In the genomic region with DNA sequence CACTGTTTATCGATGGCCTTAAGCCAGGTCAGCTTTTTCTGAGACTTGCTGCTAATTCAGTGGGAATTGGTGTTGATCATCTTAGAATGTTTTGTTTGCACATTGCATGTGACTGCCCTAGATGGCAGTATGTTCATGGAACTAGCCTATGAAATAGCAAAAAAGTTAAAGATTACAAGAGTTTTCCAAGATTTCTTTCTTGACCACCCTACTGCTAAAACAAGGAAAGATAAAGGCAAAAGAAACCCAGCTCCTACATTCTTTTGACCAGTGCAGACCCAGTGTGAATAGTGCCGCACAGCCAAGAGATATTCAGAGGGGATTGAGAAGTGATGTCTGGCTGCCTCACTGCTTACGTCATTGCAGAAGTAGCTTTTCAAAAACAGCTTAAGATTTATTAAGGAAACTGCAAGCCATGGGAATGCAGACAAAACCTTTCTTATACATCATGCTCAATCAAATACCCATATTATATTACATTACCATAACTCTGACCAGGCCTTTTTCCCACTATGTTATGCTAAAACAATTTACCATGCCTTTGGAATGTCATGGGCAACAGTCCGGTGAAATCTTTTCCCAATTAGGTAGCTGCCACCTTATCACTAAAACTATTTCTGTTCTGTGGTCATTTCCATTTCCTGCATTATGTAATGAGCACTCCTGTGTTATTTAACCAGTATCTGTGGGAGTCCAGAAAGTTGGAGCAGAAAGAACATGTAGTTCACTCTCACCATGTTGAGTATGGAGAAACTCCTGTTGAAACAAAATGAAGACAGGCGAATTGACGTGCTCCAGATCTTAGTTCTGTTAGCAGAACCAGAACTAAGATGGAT, we compare ENCODE assay signal across 9 cellular contexts. TPM values are rescaled to one million over a fixed set of nuclear protein-coding genes. Genes with fewer than 3 reads are reported as not detected.
DNase-seq lines count a peak whose midpoint lies in the region; ATAC-seq, FAIRE-seq and TF ChIP-seq lines count a peak whose summit lies in the region.
"Had no signal": no experiment of that assay in that cellular context is flagged by ENCODE, and none has a peak within 500 bp of the region (broad histone marks: within the 10 kb centered on the region; RNA-seq: fewer than 3 reads in every experiment).

No MANE protein-coding gene starts in this region.

- in situ Hi-C loops in HepG2 (cut with HindIII; ENCODE audit: extremely low pct_ligation_motif_present, low pct_unique_long_range_greater_than_20kb) = loop anchor here (5.0 kb wide), 1 partner anchor 148 kb away; no protein-coding TSS in a partner anchor

- peaks cover 63% of the 10 kb centered on the region for H3K4me1 Mint-ChIP-seq in brain
- H3K4me1 Mint-ChIP-seq in CD8-positive, alpha-beta memory T cell = peaks cover 33 to 41% (median 40%) of the 10 kb centered on the region in 3 donors

- H3K27ac ChIP-seq in HepG2 (ENCODE audit: extremely low read length, insufficient read depth, low read length) = no peak overlapping the region
- peak overlapping the region; percentile 68 to 98 (median 94) for H3K27ac ChIP-seq in tibial nerve
- no peak overlapping the region for H3K27ac ChIP-seq in CD8-positive, alpha-beta memory T cell (ENCODE audit: low read depth, low read length)

- H4K20me1 ChIP-seq in HepG2 (ENCODE audit: insufficient read depth, low read length) = no peaks in the 10 kb centered on the region

- no peaks in the 10 kb centered on the region for H3K9me3 Mint-ChIP-seq in brain
- no peaks in the 10 kb centered on the region for H3K9me3 Mint-ChIP-seq in CD8-positive, alpha-beta memory T cell
- H3K9me3 Mint-ChIP-seq: memory B cell had no signal

- H3K36me3 Mint-ChIP-seq in brain = no peaks in the 10 kb centered on the region
- H3K36me3 Mint-ChIP-seq in CD8-positive, alpha-beta memory T cell = peaks cover 0 to 6% (median 4%) of the 10 kb centered on the region in 3 donors
- H3K36me3 Mint-ChIP-seq: memory B cell had no signal

- BruUV-seq in HepG2 (replicated peaks; lab: Mats Ljungman, UMichigan) = no TSS peak

- peaks cover 58% of the 10 kb centered on the region for H3K4me1 ChIP-seq in HepG2 (ENCODE audit: insufficient read depth, low read length)
- peaks cover 0 to 84% (median 30%) of the 10 kb centered on the region in 4 donors for H3K4me1 ChIP-seq in tibial nerve
- peaks cover 6% of the 10 kb centered on the region for H3K4me1 ChIP-seq in CD8-positive, alpha-beta memory T cell (ENCODE audit: insufficient read depth, low read length)

- TF ChIP-seq CTCF in brain (conservative IDR thresholded peaks at IDR 0.05) (peak in 1 of 2 experiments; percentile 52), HepG2 (CRISPR knock-in tag; IDR thresholded peaks at IDR 0.05) (0 out of 2 replicates have a peak, but pooled peaks have one; percentile 17), tibial nerve (IDR thresholded peaks at IDR 0.05) (peak in 1 of 5 experiments; percentile 20)

- H3K27me3 Mint-ChIP-seq in brain = peaks cover 14% of the 10 kb centered on the region
- peaks cover 0 to 2% of the 10 kb centered on the region in 2 donors for H3K27me3 Mint-ChIP-seq in CD8-positive, alpha-beta memory T cell

- WGBS in HepG2 (ENCODE audit: low lambda C conversion rate) = 78% methylated on average over 6 of the region's 6 CpGs
- 27 to 32% methylated on average over 6 of the region's 6 CpGs for WGBS in tibial nerve, 2 donors

- no peak overlapping the region for H3K9ac ChIP-seq in HepG2 (ENCODE audit: insufficient read depth, low read depth, low read length)

- intact Hi-C loops in HepG2 (cut with micrococcal nuclease; ENCODE audit: unreplicated experiment) = loop anchor here (5.0 kb wide), 2 partner anchors 42 to 133 kb away; no protein-coding TSS in a partner anchor

- peaks cover 0 to 2% of the 10 kb centered on the region in 2 experiments; a peak in 1 of 5 replicates for H3K36me3 ChIP-seq in HepG2 (replicated peaks in 1 of 2; ENCODE audit: control insufficient read depth in 1 of 2, insufficient read depth in 2 of 2, low read length in 2 of 2)
- no peaks in the 10 kb centered on the region for H3K36me3 ChIP-seq in tibial nerve
- H3K36me3 ChIP-seq in CD8-positive, alpha-beta memory T cell (ENCODE audit: insufficient read depth, low read length) = no peaks in the 10 kb centered on the region

- TF ChIP-seq POLR2A in HepG2 (IDR thresholded peaks at IDR 0.05; ENCODE audit: insufficient read depth in 1 of 2, low read depth in 2 of 2, low read length in 2 of 2) = no peak
- TF ChIP-seq POLR2A in tibial nerve (IDR thresholded peaks at IDR 0.05) = no peak

- H3K9me3 ChIP-seq in HepG2 (ENCODE audit: low read length) (no peaks in the 10 kb centered on the region), tibial nerve (no peaks in the 10 kb centered on the region)
- no peaks in the 10 kb centered on the region for H3K9me3 ChIP-seq in CD8-positive, alpha-beta memory T cell (ENCODE audit: low read length)

- no peak for TF ChIP-seq RAD21 in HepG2 (CRISPR knock-in tag; IDR thresholded peaks at IDR 0.05)

- TF ChIP-seq EP300 in HepG2 (IDR thresholded peaks at IDR 0.05; ENCODE audit: low read depth in 2 of 2, low read length in 2 of 2) (no peak), HepG2 (CRISPR knock-in tag; IDR thresholded peaks at IDR 0.05; ENCODE audit: borderline replicate concordance) (no peak), tibial nerve (IDR thresholded peaks at IDR 0.05) (peak in 1 of 2 donors; percentile 37)

- DNase-seq in HT-29 (ENCODE audit: low spot score) (peak; percentile 12), HepG2 (ENCODE audit: low spot score) (peak; percentile 9), tibial nerve (ENCODE audit: low spot score in 2 of 2) (no peak)
- DNase-seq in CD8-positive, alpha-beta memory T cell = no peak
- DNase-seq in activated CD4-positive, alpha-beta T cell treated with anti-CD3 and anti-CD28 coated beads for 1 hour = no peak
- no peak for DNase-seq in effector CD8-positive, alpha-beta T cell (lab: John Stamatoyannopoulos, UW)

- peaks cover 18% of the 10 kb centered on the region for H3K79me2 ChIP-seq in HepG2 (ENCODE audit: insufficient read depth, low read length)

- ATAC-seq in HepG2 (no peak), HG02623 (IDR thresholded peaks at IDR 0.05; ENCODE audit: unreplicated experiment) (no peak)

- H3K4me3 Mint-ChIP-seq in brain = peak overlapping the region in 3 of 5 experiments; percentile 24 to 57 (median 56)
- H3K4me3 Mint-ChIP-seq in CD8-positive, alpha-beta memory T cell = peak overlapping the region in 1 of 7 donors; percentile 30
- H3K4me3 Mint-ChIP-seq: memory B cell had no signal

- CTCF ChIA-PET in HepG2 (lab: Yijun Ruan, JAX; ENCODE audit: low intra/inter-chr PET ratio, low total read pairs) = interaction anchor here (1.2 kb wide), 1 partner anchor 149 kb away, joined by 3 read pairs; no protein-coding TSS in a partner anchor
- CTCF ChIA-PET in CD8-positive, alpha-beta memory T cell (lab: Charles Lee) = no interaction called here

- H2AFZ ChIP-seq in HepG2 (ENCODE audit: low read length) = no peak overlapping the region

- H3K27me3 ChIP-seq in HepG2 (ENCODE audit: control insufficient read depth in 1 of 2, insufficient read depth in 2 of 2, low read length in 2 of 2) (no peaks in the 10 kb centered on the region), tibial nerve (no peaks in the 10 kb centered on the region)
- H3K27me3 ChIP-seq in CD8-positive, alpha-beta memory T cell (ENCODE audit: insufficient read depth, low read length, poor library complexity, severe bottlenecking) = peaks cover 5% of the 10 kb centered on the region

- FAIRE-seq in HepG2 (lab: Jason Lieb, UNC) = no peak

- H3K4me2 ChIP-seq in HepG2 (ENCODE audit: low read depth, low read length) = no peak overlapping the region

- H3K27ac Mint-ChIP-seq in brain = peak overlapping the region in 3 of 5 experiments; percentile 14 to 65 (median 54)
- H3K27ac Mint-ChIP-seq in CD8-positive, alpha-beta memory T cell = no peak overlapping the region
- H3K27ac Mint-ChIP-seq: memory B cell had no signal

- POLR2A ChIA-PET in HepG2 (lab: Yijun Ruan, JAX) = interaction anchor here (2.0 kb wide), 1 partner anchor 114 kb away, joined by 7 read pairs; a partner anchor contains a TSS
- POLR2A ChIA-PET in CD8-positive, alpha-beta memory T cell (lab: Charles Lee) = no interaction called here

- H3K4me3 ChIP-seq in HepG2 (replicated peaks in 1 of 3; ENCODE audit: insufficient read depth in 1 of 3, low read depth in 2 of 3, low read length in 3 of 3) = no peak overlapping the region
- no peak overlapping the region for H3K4me3 ChIP-seq in tibial nerve
- no peak overlapping the region for H3K4me3 ChIP-seq in CD8-positive, alpha-beta memory T cell (ENCODE audit: low read length)

TF ChIP-seq in HepG2, 621 proteins besides CTCF, POLR2A, EP300 and RAD21:
- TF ChIP-seq STAG1 (CRISPR knock-in tag; IDR thresholded peaks at IDR 0.05) (0 out of 2 replicates have a peak, but pooled peaks have one; percentile 3), ZNF331 (CRISPR knock-in tag; IDR thresholded peaks at IDR 0.05) (no peak), KLF6 (CRISPR knock-in tag; IDR thresholded peaks at IDR 0.05) (no peak)

RNA-seq across cellular contexts. Expression of a gene that starts 6.0 kb away (rescaled TPM):
- 0.21 TPM in 1 of 2 replicates, not detected in the other for total RNA-seq in HT-29 (2014; rRNA removed; shearing (Covaris generic))
- 1.2 TPM for polyA plus RNA-seq in brain (ENCODE audit: insufficient read depth, low read depth, low replicate concordance)
- 21.5 and 23.6 TPM in 2 replicates for total RNA-seq in HepG2 (2016; rRNA removed; fragmentation: Illumina TruSeq; extraction: Trizol)
- total RNA-seq in HepG2 (2016; cell fraction: cytosol; rRNA removed; fragmentation: Illumina TruSeq; extraction: Trizol; ENCODE audit: low read depth) = 6.9 and 8.0 TPM in 2 replicates
- 21.0 and 22.1 TPM in 2 replicates for total RNA-seq in HepG2 (2016; cell fraction: insoluble cytoplasmic fraction; rRNA removed; fragmentation: Illumina TruSeq; extraction: Trizol)
- total RNA-seq in HepG2 (2016; cell fraction: membrane; rRNA removed; fragmentation: Illumina TruSeq; extraction: Trizol) = 7.5 and 8.6 TPM in 2 replicates
- total RNA-seq in HepG2 (2016; cell fraction: nucleus; rRNA removed; fragmentation: Illumina TruSeq; extraction: Trizol) = 47.1 and 49.2 TPM in 2 replicates
- polyA plus RNA-seq in HepG2 (2011; rRNA removed) = 8.4 and 8.7 TPM in 2 replicates
- 4.0 and 4.6 TPM in 2 replicates for polyA plus RNA-seq in HepG2 (2011; cell fraction: cytosol; rRNA removed)
- 16.3 and 16.8 TPM in 2 replicates for polyA plus RNA-seq in HepG2 (2011; cell fraction: nucleus; rRNA removed)
- 8.4 and 12.0 TPM in 2 replicates for polyA plus RNA-seq in HepG2 (2012)
- polyA plus RNA-seq in HepG2 (2016; cell fraction: cytosol; fragmentation: Illumina TruSeq; extraction: Trizol; ENCODE audit: low read depth) = 0.75 and 0.92 TPM in 2 replicates
- polyA plus RNA-seq in HepG2 (2016; cell fraction: insoluble cytoplasmic fraction; fragmentation: Illumina TruSeq; extraction: Trizol; ENCODE audit: low read depth) = 17.4 and 18.0 TPM in 2 replicates
- polyA plus RNA-seq in HepG2 (2016; cell fraction: membrane; fragmentation: Illumina TruSeq; extraction: Trizol; ENCODE audit: low read depth) = 2.9 and 3.1 TPM in 2 replicates
- polyA plus RNA-seq in HepG2 (2016; cell fraction: nucleus; fragmentation: Illumina TruSeq; extraction: Trizol; ENCODE audit: insufficient read depth, low read depth) = 34.5 and 36.8 TPM in 2 replicates
- 27.7 and 69.1 TPM in 2 replicates for polyA minus RNA-seq in HepG2 (2011; rRNA and poly(A)+ RNA removed; ENCODE audit: low replicate concordance)
- polyA minus RNA-seq in HepG2 (2011; cell fraction: cytosol; rRNA and poly(A)+ RNA removed) = 12.6 and 13.0 TPM in 2 replicates
- polyA minus RNA-seq in HepG2 (2011; cell fraction: nucleus; rRNA and poly(A)+ RNA removed) = 99.5 and 104 TPM in 2 replicates
- 100 to 1,000 TPM in 1 of 4 donors, 10 to 100 TPM in 3; 81.6 to 171 (median 88.2) TPM for total RNA-seq in tibial nerve
- 1 to 10 TPM; 1.9 to 2.2 TPM for total RNA-seq in CD8-positive, alpha-beta memory T cell
- polyA plus RNA-seq in CD8-positive, alpha-beta memory T cell = 8.1 TPM

Comparison
In these comparisons a context has a peak if more than half of its experiments do, and no peak if none do; other contexts are left out.
1. DNase-seq: peak in HT-29 (single experiment) and HepG2 (single experiment); none in tibial nerve (0 of 2), CD8-positive, alpha-beta memory T cell (0 of 5), activated CD4-positive, alpha-beta T cell treated with anti-CD3 and anti-CD28 coated beads for 1 hour (single experiment) and effector CD8-positive, alpha-beta T cell (single experiment).
2. H3K27ac Mint-ChIP-seq: peak in brain (3 of 5); none in CD8-positive, alpha-beta memory T cell (0 of 8).
3. H3K27ac ChIP-seq: peak in tibial nerve (4 of 4); none in HepG2 (single experiment) and CD8-positive, alpha-beta memory T cell (single experiment).